23 cellular contexts compared by ENCODE assay signal in the genomic region with DNA sequence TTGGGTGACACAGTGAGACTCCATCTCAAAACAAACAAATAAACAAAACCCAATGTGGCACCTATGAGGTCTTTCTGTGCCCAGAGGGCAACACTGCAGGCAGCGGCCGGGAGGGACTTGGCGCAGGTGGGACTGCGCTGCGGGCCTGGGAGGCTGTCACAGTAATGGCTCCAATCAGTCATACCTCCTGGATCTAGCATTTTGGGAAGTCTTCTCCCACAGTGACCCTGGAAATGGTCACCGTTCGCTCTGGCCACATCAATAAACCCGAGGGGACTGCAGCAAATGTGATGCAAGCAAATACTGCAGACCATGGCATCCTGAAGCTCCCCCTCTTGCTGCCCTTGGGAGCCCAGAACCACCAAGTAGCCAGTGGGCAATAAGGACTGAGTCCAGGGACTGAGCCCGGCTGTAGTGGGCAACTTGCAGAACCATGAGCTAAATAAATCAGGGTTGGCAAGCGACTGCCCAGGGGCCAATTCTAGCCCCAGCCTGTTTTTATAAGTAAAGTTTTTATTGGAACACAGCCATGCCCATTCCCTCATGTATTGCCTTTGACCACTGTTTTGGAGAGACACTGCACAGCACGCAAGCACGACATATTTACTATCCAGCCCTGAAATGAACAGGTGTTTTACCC. TPM values are rescaled to one million over a fixed set of nuclear protein-coding genes. Genes with fewer than 3 reads are reported as not detected.
A peak's percentile ranks its signal among the peaks of the same experiment; 100 is the strongest.
DNase-seq lines count a peak whose midpoint lies in the region; ATAC-seq and TF ChIP-seq lines count a peak whose summit lies in the region.
"Had no signal": no experiment of that assay in that cellular context is flagged by ENCODE, and none has a peak within 500 bp of the region (broad histone marks: within the 10 kb centered on the region; RNA-seq: fewer than 3 reads in every experiment).

No MANE protein-coding gene starts in this region.

- no peaks in the 10 kb centered on the region for H3K9me3 Mint-ChIP-seq in T-cell
- H3K9me3 Mint-ChIP-seq: GM23338, IgD-negative memory B cell had no signal

- no peak overlapping the region for H3K27ac Mint-ChIP-seq in T-cell
- H3K27ac Mint-ChIP-seq: CD4-positive, CD25-positive, alpha-beta regulatory T cell; GM23338; IgD-negative memory B cell had no signal

- intact Hi-C loops in spleen (cut with DNase I; ENCODE audit: low total_unique reads): no loop called here

- H3K9me3 ChIP-seq in HEK293 (ENCODE audit: control insufficient read depth, insufficient read depth, low read depth, low read length) (no peaks in the 10 kb centered on the region), spleen (no peaks in the 10 kb centered on the region)
- H3K9me3 ChIP-seq: Caco-2, Peyer's patch, SJCRH30 had no signal

- no peak overlapping the region for H3K4me3 Mint-ChIP-seq in T-cell
- H3K4me3 Mint-ChIP-seq: CD4-positive, CD25-positive, alpha-beta regulatory T cell; GM23338; IgD-negative memory B cell had no signal

- H3K4me1 Mint-ChIP-seq in T-cell: peaks cover 0 to 1% (median 0%) of the 10 kb centered on the region in 3 donors
- H3K4me1 Mint-ChIP-seq: CD4-positive, CD25-positive, alpha-beta regulatory T cell had no signal

- peaks cover 10% of the 10 kb centered on the region for H3K4me1 ChIP-seq in HEK293 (ENCODE audit: control insufficient read depth, insufficient read depth, low read length)
- peaks cover 0 to 11% (median 3%) of the 10 kb centered on the region in 6 donors for H3K4me1 ChIP-seq in spleen
- H3K4me1 ChIP-seq: Caco-2, Peyer's patch, SJCRH30 had no signal

- TF ChIP-seq POLR2A in spleen (IDR thresholded peaks at IDR 0.05): no peak

- ATAC-seq in T-cell (replicated peaks in 1 of 4): no peak
- ATAC-seq: GM23338 had no signal

- in situ Hi-C loops in brain microvascular endothelial cell (cut with HindIII; ENCODE audit: low pct_ligation_motif_present, low sequenced_read_pairs): no loop called here

- H3K36me3 ChIP-seq in HEK293 (ENCODE audit: control insufficient read depth in 2 of 2, insufficient read depth in 1 of 2, low read length in 2 of 2) (no peaks in the 10 kb centered on the region), spleen (no peaks in the 10 kb centered on the region), brain microvascular endothelial cell (replicated peaks) (no peaks in the 10 kb centered on the region)
- H3K36me3 ChIP-seq: Peyer's patch, SJCRH30 had no signal

- no peak overlapping the region for H3K27ac ChIP-seq in HEK293 (ENCODE audit: extremely low read depth, low read depth, low read length)
- H3K27ac ChIP-seq in coronary artery: no peak overlapping the region
- no peak overlapping the region for H3K27ac ChIP-seq in spleen
- no peak overlapping the region for H3K27ac ChIP-seq in brain microvascular endothelial cell
- H3K27ac ChIP-seq: Peyer's patch, SJCRH30 had no signal

- DNase-seq in coronary artery (ENCODE audit: low spot score): peak; percentile 49
- DNase-seq in mesenteric fat pad (ENCODE audit: low spot score): peak; percentile 72
- peak; percentile 29 for DNase-seq in spleen
- DNase-seq in brain microvascular endothelial cell: no peak
- DNase-seq in T-cell: no peak
- no peak for DNase-seq in NCI-H226
- DNase-seq: CD4-positive, CD25-positive, alpha-beta regulatory T cell; DMS 273 treated with DMSO at 0.1 percent for 48 hours; DMS79 treated with DMSO at 0.1 percent for 48 hours; MV-4-11; NCI-H1105 treated with DMSO at 0.1 percent for 48 hours; NCI-H2029 treated with DMSO at 0.1 percent for 48 hours; NCI-H345; NCI-H524 treated with DMSO at 0.1 percent for 48 hours; NCI-H82; SJCRH30 had no signal

- H3K27me3 Mint-ChIP-seq in T-cell: peaks cover 12 to 29% of the 10 kb centered on the region in 2 donors

- CTCF ChIA-PET in HEK293 (lab: Yijun Ruan, JAX): interaction anchor here (0.6 to 1.7 kb wide), 2 partner anchors 78 to 343 kb away, joined by 3 to 4 read pairs; no protein-coding TSS in a partner anchor
- CTCF ChIA-PET in T-cell (lab: Charles Lee): no interaction called here

- POLR2A ChIA-PET in HEK293 (lab: Yijun Ruan, JAX): no interaction called here
- POLR2A ChIA-PET in T-cell (lab: Charles Lee): no interaction called here

- H3K4me3 ChIP-seq in HEK293 (ENCODE audit: low read depth, low read length) (no peak overlapping the region), coronary artery (no peak overlapping the region), spleen (no peak overlapping the region), brain microvascular endothelial cell (ENCODE audit: low read depth, low read length) (no peak overlapping the region)
- H3K4me3 ChIP-seq: GM23338, Peyer's patch, SJCRH30 had no signal

- H3K27me3 ChIP-seq in spleen (replicated peaks in 1 of 7) (peaks cover 0 to 75% (median 0%) of the 10 kb centered on the region in 7 donors), brain microvascular endothelial cell (replicated peaks) (no peaks in the 10 kb centered on the region)
- H3K27me3 ChIP-seq: Peyer's patch, SJCRH30 had no signal

- TF ChIP-seq CTCF in HEK293 (tag by site-specific recombination; IDR thresholded peaks at IDR 0.05): no peak
- no peak for TF ChIP-seq CTCF in coronary artery (IDR thresholded peaks at IDR 0.05)
- TF ChIP-seq CTCF in spleen (IDR thresholded peaks at IDR 0.05 in 8 of 11, conservative IDR thresholded peaks at IDR 0.05 in 3 of 11): no peak
- no peak for TF ChIP-seq CTCF in brain microvascular endothelial cell (IDR thresholded peaks at IDR 0.05; ENCODE audit: low read depth, low read length, missing control alignments)

- WGBS in spleen, 5 donors: 81 to 89% (median 85%) methylated on average over 9 to 12 of the region's 12 CpGs

- H3K36me3 Mint-ChIP-seq in T-cell: no peaks in the 10 kb centered on the region
- H3K36me3 Mint-ChIP-seq: CD4-positive, CD25-positive, alpha-beta regulatory T cell; IgD-negative memory B cell had no signal

TF ChIP-seq in HEK293, 187 proteins besides CTCF, POLR2A, EP300 and RAD21:
- TF ChIP-seq, protein P1, sequence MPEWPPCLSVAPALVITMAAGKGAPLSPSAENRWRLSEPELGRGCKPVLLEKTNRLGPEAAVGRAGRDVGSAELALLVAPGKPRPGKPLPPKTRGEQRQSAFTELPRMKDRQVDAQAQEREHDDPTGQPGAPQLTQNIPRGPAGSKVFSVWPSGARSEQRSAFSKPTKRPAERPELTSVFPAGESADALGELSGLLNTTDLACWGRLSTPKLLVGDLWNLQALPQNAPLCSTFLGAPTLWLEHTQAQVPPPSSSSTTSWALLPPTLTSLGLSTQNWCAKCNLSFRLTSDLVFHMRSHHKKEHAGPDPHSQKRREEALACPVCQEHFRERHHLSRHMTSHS (tag by site-specific recombination; IDR thresholded peaks at IDR 0.05): no peak
- TF ChIP-seq FEZF1 (tag by site-specific recombination; IDR thresholded peaks at IDR 0.05): peak; percentile 29; the same call in 1 of the 2 replicates

RNA-seq across cellular contexts. Expression of a gene that starts 15.4 kb away (rescaled TPM):
- total RNA-seq in mesenteric fat pad (2.0 TPM), spleen (10 to 100 TPM in 5 of 7 donors, 1 to 10 TPM in 2; 5.7 to 23.8 (median 12.1) TPM), T-cell (under 1 TPM in 3 of 5 donors, not detected in 2; 0.15 to 0.60 (median 0.49) TPM)
- 1 to 10 TPM in 1 of 3 donors, under 1 TPM in 2; 0.30 to 1.4 (median 0.61) TPM for polyA plus RNA-seq in spleen
- total RNA-seq: CD4-positive, CD25-positive, alpha-beta regulatory T cell; M059J; OCI-LY7 had no signal
- polyA plus RNA-seq: CD4-positive, CD25-positive, alpha-beta regulatory T cell; IgD-negative memory B cell had no signal

Comparison
In these comparisons a context has a peak if more than half of its experiments do, and no peak if none do; other contexts are left out.
1. DNase-seq: peak in coronary artery (single experiment), mesenteric fat pad (single experiment) and spleen (single experiment); none in brain microvascular endothelial cell (single experiment), T-cell (0 of 34) and NCI-H226 (single experiment).